In the genomic region with DNA sequence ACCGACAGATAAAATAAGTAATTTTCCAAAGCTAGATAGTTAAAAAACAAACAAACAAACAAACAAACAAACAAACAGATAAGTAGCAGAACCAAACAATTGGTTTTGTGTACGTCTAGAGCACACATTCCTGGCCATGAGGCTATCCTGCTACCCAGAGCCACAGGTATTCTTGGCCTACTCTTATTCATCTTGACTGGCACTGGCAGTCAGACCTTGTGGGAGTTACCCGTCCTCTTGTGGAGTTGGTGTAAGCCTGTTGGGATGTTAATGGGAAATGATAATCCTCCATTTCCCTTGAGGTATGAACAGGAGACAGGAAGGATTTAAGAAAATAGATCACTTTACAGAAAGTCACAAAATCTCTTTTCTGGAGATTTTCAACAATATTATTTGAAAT, we compare ENCODE assay signal across 18 cellular contexts.
DNase-seq lines count a peak whose midpoint lies in the region; ATAC-seq and TF ChIP-seq lines count a peak whose summit lies in the region.
"Had no signal": no experiment of that assay in that cellular context is flagged by ENCODE, and none has a peak within 500 bp of the region (broad histone marks: within the 10 kb centered on the region; RNA-seq: fewer than 3 reads in every experiment).

No MANE protein-coding gene starts in this region.

- no peak overlapping the region for H3K4me3 ChIP-seq in left ventricle myocardium inferior
- H3K4me3 ChIP-seq in H7 (ENCODE audit: insufficient read depth, low read depth, low read length), result no peak overlapping the region
- H3K4me3 ChIP-seq: BLaER1 treated with 17β-estradiol and CSF1 and Interleukin-3, amounts not matched to agents 10 nM and 100 nM; HAP-1 had no signal

- H3K27me3 Mint-ChIP-seq in WTC11 (ENCODE audit: low read depth), result no peaks in the 10 kb centered on the region
- H3K27me3 Mint-ChIP-seq in progenitor cell of endocrine pancreas, result no peaks in the 10 kb centered on the region
- H3K27me3 Mint-ChIP-seq: CD4-positive, alpha-beta T cell had no signal

- TF ChIP-seq CTCF in left ventricle myocardium inferior (IDR thresholded peaks at IDR 0.05; ENCODE audit: borderline replicate concordance), result no peak
- TF ChIP-seq CTCF in WTC11 (IDR thresholded peaks at IDR 0.05), result no peak
- no peak for TF ChIP-seq CTCF in progenitor cell of endocrine pancreas (IDR thresholded peaks at IDR 0.05; ENCODE audit: unreplicated experiment)

- ATAC-seq in Right ventricle myocardium superior (ENCODE audit: poor library complexity) (no peak), WTC11 (peak; percentile 90)
- ATAC-seq: HepG2 had no signal

- no peak overlapping the region for H3K4me3 Mint-ChIP-seq in WTC11
- H3K4me3 Mint-ChIP-seq in progenitor cell of endocrine pancreas (ENCODE audit: low read depth), result no peak overlapping the region
- H3K4me3 Mint-ChIP-seq: CD4-positive, alpha-beta T cell; HFFc6 had no signal

- CTCF ChIA-PET in WTC11 (lab: Charles Lee), result no interaction called here

- H3K9me3 ChIP-seq in left ventricle myocardium inferior (replicated peaks), result no peaks in the 10 kb centered on the region
- H3K9me3 ChIP-seq: BLaER1 treated with 17β-estradiol and CSF1 and Interleukin-3, amounts not matched to agents 10 nM and 100 nM; HAP-1 had no signal

- H3K36me3 Mint-ChIP-seq in WTC11 (no peaks in the 10 kb centered on the region), progenitor cell of endocrine pancreas (ENCODE audit: insufficient read depth) (no peaks in the 10 kb centered on the region)

- H3K9me3 Mint-ChIP-seq in WTC11 (no peaks in the 10 kb centered on the region), progenitor cell of endocrine pancreas (ENCODE audit: low read depth) (no peaks in the 10 kb centered on the region)
- H3K9me3 Mint-ChIP-seq: CD4-positive, alpha-beta T cell; HFFc6 had no signal

- peak overlapping the region; percentile 65 for H3K27ac ChIP-seq in left ventricle myocardium inferior (replicated peaks)
- H3K27ac ChIP-seq: BLaER1 treated with 17β-estradiol and CSF1 and Interleukin-3, amounts not matched to agents 10 nM and 100 nM had no signal

- intact Hi-C loops in left ventricle myocardium inferior (cut with micrococcal nuclease), result no loop called here
- intact Hi-C loops in Right ventricle myocardium superior (cut with DNase I), result no loop called here

- H3K27ac Mint-ChIP-seq in WTC11, result no peak overlapping the region
- H3K27ac Mint-ChIP-seq in progenitor cell of endocrine pancreas, result peak overlapping the region; percentile 45
- H3K27ac Mint-ChIP-seq: CD4-positive, alpha-beta T cell; HFFc6 had no signal

- H3K36me3 ChIP-seq in left ventricle myocardium inferior (no peaks in the 10 kb centered on the region), H7 (replicated peaks; ENCODE audit: control insufficient read depth, insufficient read depth, low read length) (no peaks in the 10 kb centered on the region)
- H3K36me3 ChIP-seq: BLaER1 treated with 17β-estradiol and CSF1 and Interleukin-3, amounts not matched to agents 10 nM and 100 nM; HAP-1 had no signal

- H3K4me1 Mint-ChIP-seq in WTC11 (peaks cover 28% of the 10 kb centered on the region), progenitor cell of endocrine pancreas (ENCODE audit: low read depth) (no peaks in the 10 kb centered on the region)

- no peak for DNase-seq in left ventricle myocardium inferior
- no peak for DNase-seq in Right ventricle myocardium superior
- peak; percentile 4 for DNase-seq in H7
- no peak for DNase-seq in WTC11 (ENCODE audit: low spot score)
- no peak for DNase-seq in progenitor cell of endocrine pancreas (ENCODE audit: low spot score, unreplicated experiment)
- DNase-seq in HCEC 1CT, result no peak
- DNase-seq in DMS114 treated with DMSO at 0.1 percent for 48 hours (lab: John Stamatoyannopoulos, UW; ENCODE audit: unreplicated experiment), result no peak
- DNase-seq in NCI-H2107 (lab: John Stamatoyannopoulos, UW), result no peak
- DNase-seq: 8988T; ACHN; Calu3; CD4-positive, alpha-beta T cell; DND-41; GDM1; HFFc6 had no signal

- no peaks in the 10 kb centered on the region for H3K27me3 ChIP-seq in left ventricle myocardium inferior (ENCODE audit: low read depth)
- H3K27me3 ChIP-seq in H7 (ENCODE audit: control insufficient read depth, insufficient read depth, low read length), result no peaks in the 10 kb centered on the region
- H3K27me3 ChIP-seq: BLaER1 treated with 17β-estradiol and CSF1 and Interleukin-3, amounts not matched to agents 10 nM and 100 nM had no signal

- H3K4me1 ChIP-seq in left ventricle myocardium inferior, result peaks cover 38% of the 10 kb centered on the region
- H3K4me1 ChIP-seq: BLaER1 treated with 17β-estradiol and CSF1 and Interleukin-3, amounts not matched to agents 10 nM and 100 nM; HAP-1 had no signal

- POLR2A ChIA-PET in WTC11 (lab: Charles Lee), result no interaction called here

TF ChIP-seq in WTC11, 78 proteins besides CTCF, POLR2A, EP300 and RAD21:
- TF ChIP-seq FOXP1 (CRISPR knock-in tag; IDR thresholded peaks at IDR 0.05; ENCODE audit: borderline replicate concordance) (no peak), KAT7 (CRISPR knock-in tag; IDR thresholded peaks at IDR 0.05; ENCODE audit: borderline replicate concordance) (no peak), ZBTB21 (CRISPR knock-in tag; IDR thresholded peaks at IDR 0.05; ENCODE audit: borderline replicate concordance) (no peak), CREB1 (CRISPR knock-in tag; IDR thresholded peaks at IDR 0.05) (no peak), ZNF671 (CRISPR knock-in tag; IDR thresholded peaks at IDR 0.05) (no peak)
- TF ChIP-seq, protein P1, sequence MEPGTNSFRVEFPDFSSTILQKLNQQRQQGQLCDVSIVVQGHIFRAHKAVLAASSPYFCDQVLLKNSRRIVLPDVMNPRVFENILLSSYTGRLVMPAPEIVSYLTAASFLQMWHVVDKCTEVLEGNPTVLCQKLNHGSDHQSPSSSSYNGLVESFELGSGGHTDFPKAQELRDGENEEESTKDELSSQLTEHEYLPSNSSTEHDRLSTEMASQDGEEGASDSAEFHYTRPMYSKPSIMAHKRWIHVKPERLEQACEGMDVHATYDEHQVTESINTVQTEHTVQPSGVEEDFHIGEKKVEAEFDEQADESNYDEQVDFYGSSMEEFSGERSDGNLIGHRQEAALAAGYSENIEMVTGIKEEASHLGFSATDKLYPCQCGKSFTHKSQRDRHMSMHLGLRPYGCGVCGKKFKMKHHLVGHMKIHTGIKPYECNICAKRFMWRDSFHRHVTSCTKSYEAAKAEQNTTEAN (CRISPR knock-in tag; IDR thresholded peaks at IDR 0.05), result no peak
